ENCODE assay signal across 8 cellular contexts in the genomic region with DNA sequence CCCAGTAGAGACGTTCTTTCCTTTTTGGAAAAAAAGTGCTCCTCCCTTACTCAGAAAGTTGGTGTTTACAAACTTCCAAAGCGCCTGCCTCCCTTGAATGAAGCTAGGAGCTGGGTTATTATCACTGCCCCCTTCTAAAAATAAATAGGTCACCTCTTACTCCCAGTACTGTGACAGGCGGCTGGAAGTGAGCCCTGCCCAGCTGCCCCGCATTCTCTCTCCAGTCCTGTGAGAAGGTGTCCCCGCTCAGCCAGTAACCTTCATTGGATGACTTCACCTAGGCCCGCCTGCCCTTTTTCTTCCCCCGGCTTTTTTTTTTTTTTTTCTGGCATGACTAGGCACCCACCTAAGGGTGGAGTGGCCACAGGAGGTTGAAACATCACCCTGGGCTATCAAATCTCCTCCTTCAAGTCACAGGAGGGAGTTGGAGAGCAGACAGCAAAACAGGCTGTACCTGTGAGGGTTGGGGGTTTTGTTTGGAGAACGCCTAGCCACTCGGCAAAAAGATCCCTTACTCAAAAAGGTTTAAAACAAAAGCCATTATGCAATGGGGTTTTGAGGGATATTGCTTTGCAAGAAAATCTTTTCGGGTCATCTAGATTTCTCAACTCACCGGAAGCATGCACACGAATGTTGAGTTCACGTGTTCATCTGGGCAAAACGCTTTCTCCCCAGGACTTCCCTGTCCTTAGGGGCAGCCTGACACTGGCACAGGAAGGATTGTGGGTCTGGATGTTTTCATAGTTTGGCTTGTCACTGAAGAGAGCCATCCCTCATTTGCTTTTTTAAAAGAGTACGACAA. TPM values are rescaled to one million over a fixed set of nuclear protein-coding genes. Genes with fewer than 3 reads are reported as not detected.
DNase-seq lines count a peak whose midpoint lies in the region; ATAC-seq and TF ChIP-seq lines count a peak whose summit lies in the region.

No MANE protein-coding gene starts in this region.

- no peaks in the 10 kb centered on the region for H3K9me3 Mint-ChIP-seq in CD4-positive, alpha-beta T cell
- no peaks in the 10 kb centered on the region for H3K9me3 Mint-ChIP-seq in endodermal cell
- no peaks in the 10 kb centered on the region for H3K9me3 Mint-ChIP-seq in glutamatergic neuron (ENCODE audit: unreplicated experiment)
- no peaks in the 10 kb centered on the region for H3K9me3 Mint-ChIP-seq in activated naive CD4-positive, alpha-beta T cell treated with anti-CD3 and anti-CD28 coated beads, Interleukin-2, amount 10 ng/mL, durations not matched to agents 7 days and 5 days

- CTCF ChIA-PET in CD4-positive, alpha-beta T cell (lab: Charles Lee), result no interaction called here
- CTCF ChIA-PET in activated naive CD4-positive, alpha-beta T cell treated with anti-CD3 and anti-CD28 coated beads, Interleukin-2, amount 10 ng/mL, durations not matched to agents 7 days and 5 days (lab: Charles Lee), result no interaction called here

- no peak overlapping the region for H3K4me3 Mint-ChIP-seq in CD4-positive, alpha-beta T cell
- no peak overlapping the region for H3K4me3 Mint-ChIP-seq in endodermal cell
- H3K4me3 Mint-ChIP-seq in glutamatergic neuron (ENCODE audit: unreplicated experiment), result no peak overlapping the region
- H3K4me3 Mint-ChIP-seq in activated naive CD4-positive, alpha-beta T cell treated with anti-CD3 and anti-CD28 coated beads, Interleukin-2, amount 10 ng/mL, durations not matched to agents 7 days and 5 days, result no peak overlapping the region

- no peaks in the 10 kb centered on the region for H3K36me3 ChIP-seq in endodermal cell (ENCODE audit: control insufficient read depth, insufficient read depth, low read length)

- WGBS in endodermal cell (ENCODE audit: insufficient coverage in 1 of 2, insufficient read length in 1 of 2), 2 experiments, result 76 to 82% methylated on average over 5 to 15 of the region's 15 CpGs

- no peaks in the 10 kb centered on the region for H3K27me3 ChIP-seq in CD4-positive, alpha-beta T cell (ENCODE audit: control insufficient read depth, insufficient read depth, low read length)
- H3K27me3 ChIP-seq in endodermal cell (ENCODE audit: control insufficient read depth, insufficient read depth, low read length, poor library complexity, severe bottlenecking), result no peaks in the 10 kb centered on the region

- no peak overlapping the region for H3K9ac ChIP-seq in endodermal cell (ENCODE audit: extremely low read depth, low read length, poor library complexity, severe bottlenecking)

- no peak overlapping the region for H3K4me3 ChIP-seq in endodermal cell (ENCODE audit: low read length)

- H3K36me3 Mint-ChIP-seq in CD4-positive, alpha-beta T cell (ENCODE audit: low read depth), result peaks cover 30% of the 10 kb centered on the region
- no peaks in the 10 kb centered on the region for H3K36me3 Mint-ChIP-seq in endodermal cell (ENCODE audit: low read depth)
- H3K36me3 Mint-ChIP-seq in glutamatergic neuron (ENCODE audit: unreplicated experiment), result no peaks in the 10 kb centered on the region
- peaks cover 12% of the 10 kb centered on the region for H3K36me3 Mint-ChIP-seq in activated naive CD4-positive, alpha-beta T cell treated with anti-CD3 and anti-CD28 coated beads, Interleukin-2, amount 10 ng/mL, durations not matched to agents 7 days and 5 days

- no peaks in the 10 kb centered on the region for H3K9me3 ChIP-seq in CD4-positive, alpha-beta T cell (ENCODE audit: control insufficient read depth, low read length)
- no peaks in the 10 kb centered on the region for H3K9me3 ChIP-seq in endodermal cell (ENCODE audit: control insufficient read depth, low read length)

- H3K27ac Mint-ChIP-seq in CD4-positive, alpha-beta T cell, result peak overlapping the region; percentile 24
- peak overlapping the region; percentile 65 for H3K27ac Mint-ChIP-seq in endodermal cell
- H3K27ac Mint-ChIP-seq in glutamatergic neuron (ENCODE audit: unreplicated experiment), result no peak overlapping the region
- H3K27ac Mint-ChIP-seq in activated naive CD4-positive, alpha-beta T cell treated with anti-CD3 and anti-CD28 coated beads, Interleukin-2, amount 10 ng/mL, durations not matched to agents 7 days and 5 days, result no peak overlapping the region

- H3K4me1 Mint-ChIP-seq in CD4-positive, alpha-beta T cell (ENCODE audit: low read depth), result peaks cover 43% of the 10 kb centered on the region
- H3K4me1 Mint-ChIP-seq in endodermal cell, result peaks cover 10% of the 10 kb centered on the region
- H3K4me1 Mint-ChIP-seq in glutamatergic neuron (ENCODE audit: low read depth, unreplicated experiment), result no peaks in the 10 kb centered on the region
- peaks cover 5% of the 10 kb centered on the region for H3K4me1 Mint-ChIP-seq in activated naive CD4-positive, alpha-beta T cell treated with anti-CD3 and anti-CD28 coated beads, Interleukin-2, amount 10 ng/mL, durations not matched to agents 7 days and 5 days

- DNase-seq in CD4-positive, alpha-beta T cell, result no peak
- DNase-seq in NCI-H226 (peak; percentile 29), endodermal cell (peak; percentile 85), myocyte (ENCODE audit: low read depth) (peak; percentile 60), glutamatergic neuron (no peak), GDM1 (lab: John Stamatoyannopoulos, UW) (no peak)
- DNase-seq in activated naive CD4-positive, alpha-beta T cell treated with anti-CD3 and anti-CD28 coated beads, Interleukin-2, amount 10 ng/mL, durations not matched to agents 7 days and 5 days, result no peak

- intact Hi-C loops in CD4-positive, alpha-beta T cell (cut with DNase I, micrococcal nuclease), result no loop called here

- no peaks in the 10 kb centered on the region for H3K27me3 Mint-ChIP-seq in CD4-positive, alpha-beta T cell
- H3K27me3 Mint-ChIP-seq in endodermal cell (ENCODE audit: insufficient read depth) (no peaks in the 10 kb centered on the region), glutamatergic neuron (ENCODE audit: unreplicated experiment) (no peaks in the 10 kb centered on the region)
- no peaks in the 10 kb centered on the region for H3K27me3 Mint-ChIP-seq in activated naive CD4-positive, alpha-beta T cell treated with anti-CD3 and anti-CD28 coated beads, Interleukin-2, amount 10 ng/mL, durations not matched to agents 7 days and 5 days

- POLR2A ChIA-PET in CD4-positive, alpha-beta T cell (lab: Charles Lee), result no interaction called here

- H3K27ac ChIP-seq in CD4-positive, alpha-beta T cell (ENCODE audit: low read depth, low read length), result no peak overlapping the region
- no peak overlapping the region for H3K27ac ChIP-seq in endodermal cell (ENCODE audit: low read depth, low read length)

- H3K4me1 ChIP-seq in endodermal cell (ENCODE audit: control insufficient read depth, insufficient read depth, low read length), result no peaks in the 10 kb centered on the region

- TF ChIP-seq CTCF in CD4-positive, alpha-beta T cell (IDR thresholded peaks at IDR 0.05), result no peak
- TF ChIP-seq CTCF in endodermal cell (conservative IDR thresholded peaks at IDR 0.05) (no peak), glutamatergic neuron (IDR thresholded peaks at IDR 0.05; ENCODE audit: partially characterized antibody, unreplicated experiment) (no peak)

- no peak for ATAC-seq in CD4-positive, alpha-beta T cell (ENCODE audit: poor library complexity)
- ATAC-seq in GM21447 (IDR thresholded peaks at IDR 0.05; ENCODE audit: unreplicated experiment), result no peak

RNA-seq across cellular contexts. Expression of a gene that starts 43.3 kb away (rescaled TPM):
- 10 to 100 TPM; 52.5 to 54.1 TPM for total RNA-seq in CD4-positive, alpha-beta T cell
- total RNA-seq in endodermal cell (10 to 100 TPM; 27.3 to 28.6 TPM), myocyte (49.3 and 66.8 TPM in 2 replicates), glutamatergic neuron (ENCODE audit: unreplicated experiment) (40.0 TPM)
- 22.2 TPM for polyA plus RNA-seq in endodermal cell (2013, experiment 1 of 2)
- polyA plus RNA-seq in endodermal cell (2013, experiment 2 of 2), result 21.0 TPM
- polyA plus RNA-seq in myocyte (2012), result 96.8 TPM

Comparison
In these comparisons a context has a peak if more than half of its experiments do, and no peak if none do; other contexts are left out.
1. DNase-seq: peak in NCI-H226 (single experiment), endodermal cell (single experiment) and myocyte (single experiment); none in CD4-positive, alpha-beta T cell (0 of 10), glutamatergic neuron (single experiment), activated naive CD4-positive, alpha-beta T cell treated with anti-CD3 and anti-CD28 coated beads, Interleukin-2, amount 10 ng/mL, durations not matched to agents 7 days and 5 days (single experiment) and GDM1 (single experiment).
2. H3K27ac Mint-ChIP-seq: peak in CD4-positive, alpha-beta T cell (single experiment) and endodermal cell (single experiment); none in glutamatergic neuron (single experiment) and activated naive CD4-positive, alpha-beta T cell treated with anti-CD3 and anti-CD28 coated beads, Interleukin-2, amount 10 ng/mL, durations not matched to agents 7 days and 5 days (single experiment).